Comparison of ENCODE assay signal across 25 cellular contexts in the genomic region with DNA sequence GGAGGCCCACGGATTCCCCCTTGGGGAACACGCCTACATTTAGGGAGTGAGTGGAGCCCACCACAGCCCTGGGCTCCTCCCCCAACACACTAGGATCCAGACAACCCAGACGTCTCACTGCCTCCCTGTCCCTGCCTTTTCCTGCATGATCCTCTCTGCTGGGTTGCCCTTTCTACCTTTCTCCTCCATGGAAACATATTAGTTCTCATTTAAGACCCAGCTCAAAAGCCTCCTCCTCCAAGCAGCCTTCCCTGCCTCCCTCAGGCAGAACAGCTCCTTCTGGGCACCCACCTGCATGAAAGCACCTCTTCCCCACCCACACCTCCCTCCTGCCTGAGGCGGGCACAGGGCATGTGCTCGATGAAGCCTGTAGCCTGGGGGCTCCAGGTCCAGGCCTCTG. TPM values are rescaled to one million over a fixed set of nuclear protein-coding genes. Genes with fewer than 3 reads are reported as not detected.
DNase-seq lines count a peak whose midpoint lies in the region; ATAC-seq and TF ChIP-seq lines count a peak whose summit lies in the region.
"Had no signal": no experiment of that assay in that cellular context is flagged by ENCODE, and none has a peak within 500 bp of the region (broad histone marks: within the 10 kb centered on the region; RNA-seq: fewer than 3 reads in every experiment).

No MANE protein-coding gene starts in this region.

- no peak overlapping the region for H2BK12ac ChIP-seq in mesenchymal stem cell (ENCODE audit: low read length in 2 of 2)

- no peak overlapping the region for H2BK120ac ChIP-seq in mesenchymal stem cell (ENCODE audit: low read depth, low read length)

- H3K9me3 ChIP-seq in BLaER1 treated with 17β-estradiol and CSF1 and Interleukin-3, amounts not matched to agents 10 nM and 100 nM (replicated peaks in 1 of 11): no peaks in the 10 kb centered on the region
- no peaks in the 10 kb centered on the region for H3K9me3 ChIP-seq in NT2/D1 (ENCODE audit: insufficient read depth, low read length)
- H3K9me3 ChIP-seq in mesenchymal stem cell (ENCODE audit: control insufficient read depth, low read length): no peaks in the 10 kb centered on the region
- H3K9me3 ChIP-seq in gastrocnemius medialis: no peaks in the 10 kb centered on the region
- H3K9me3 ChIP-seq in tibial nerve: no peaks in the 10 kb centered on the region
- H3K9me3 ChIP-seq: heart right ventricle, Peyer's patch, spleen, upper lobe of right lung had no signal

- H2BK15ac ChIP-seq in mesenchymal stem cell (ENCODE audit: low read depth, poor library complexity, severe bottlenecking): no peak overlapping the region

- peak overlapping the region; percentile 83 for H2AK5ac ChIP-seq in mesenchymal stem cell (ENCODE audit: low read length, severe bottlenecking)

- H3K4ac ChIP-seq in mesenchymal stem cell (ENCODE audit: low read depth in 1 of 2, low read length in 2 of 2): no peak overlapping the region

- peaks cover 0 to 7% (median 0%) of the 10 kb centered on the region in 11 experiments; a peak in 1 of 22 replicates for H4K20me1 ChIP-seq in BLaER1 treated with 17β-estradiol and CSF1 and Interleukin-3, amounts not matched to agents 10 nM and 100 nM

- TF ChIP-seq EP300 in tibial nerve (IDR thresholded peaks at IDR 0.05): no peak

- H3K14ac ChIP-seq in mesenchymal stem cell (ENCODE audit: low read length in 2 of 2): no peak overlapping the region

- no peak for ATAC-seq in gastrocnemius medialis
- ATAC-seq: left colon, T-helper 17 cell had no signal

- no peak overlapping the region for H3K9ac ChIP-seq in BLaER1 treated with 17β-estradiol and CSF1 and Interleukin-3, amounts not matched to agents 10 nM and 100 nM
- peak overlapping the region; percentile 18 for H3K9ac ChIP-seq in NT2/D1 (ENCODE audit: insufficient read length, low read depth)
- H3K9ac ChIP-seq in mesenchymal stem cell (ENCODE audit: low read length): no peak overlapping the region

- no peak overlapping the region for H4K8ac ChIP-seq in mesenchymal stem cell (ENCODE audit: low read length)

- TF ChIP-seq POLR2A in gastrocnemius medialis (IDR thresholded peaks at IDR 0.05) (no peak), tibial nerve (IDR thresholded peaks at IDR 0.05) (no peak)

- TF ChIP-seq CTCF in gastrocnemius medialis (IDR thresholded peaks at IDR 0.05 in 4 of 5, conservative IDR thresholded peaks at IDR 0.05 in 1 of 5) (no peak), tibial nerve (IDR thresholded peaks at IDR 0.05) (no peak)

- no peak overlapping the region for H3K18ac ChIP-seq in mesenchymal stem cell (ENCODE audit: low read depth in 1 of 2, low read length in 2 of 2)

- H2BK5ac ChIP-seq in mesenchymal stem cell (ENCODE audit: low read depth, low read length, poor library complexity, severe bottlenecking): no peak overlapping the region

- peak overlapping the region in 8 of 11 experiments; percentile 10 to 62 (median 32); a peak in 12 of 22 replicates for H3K4me2 ChIP-seq in BLaER1 treated with 17β-estradiol and CSF1 and Interleukin-3, amounts not matched to agents 10 nM and 100 nM
- no peak overlapping the region for H3K4me2 ChIP-seq in mesenchymal stem cell (ENCODE audit: low read length, poor library complexity, severe bottlenecking)

- no peaks in the 10 kb centered on the region for H3K36me3 ChIP-seq in BLaER1 treated with 17β-estradiol and CSF1 and Interleukin-3, amounts not matched to agents 10 nM and 100 nM
- H3K36me3 ChIP-seq in NT2/D1 (ENCODE audit: insufficient read depth, insufficient read length, low read length) (no peaks in the 10 kb centered on the region), mesenchymal stem cell (ENCODE audit: control insufficient read depth in 1 of 2, insufficient read depth in 2 of 2, low read depth in 1 of 2, low read length in 2 of 2) (peaks cover 8 to 9% of the 10 kb centered on the region in 2 experiments), gastrocnemius medialis (no peaks in the 10 kb centered on the region), tibial nerve (no peaks in the 10 kb centered on the region)
- H3K36me3 ChIP-seq: heart right ventricle, Peyer's patch, spleen, upper lobe of right lung had no signal

- H4K91ac ChIP-seq in mesenchymal stem cell (ENCODE audit: low read length): no peak overlapping the region

- no peak overlapping the region for H3K23ac ChIP-seq in mesenchymal stem cell (ENCODE audit: low read length in 2 of 2)

- no peak overlapping the region for H3K4me3 ChIP-seq in BLaER1 treated with 17β-estradiol and CSF1 and Interleukin-3, amounts not matched to agents 10 nM and 100 nM
- H3K4me3 ChIP-seq in NT2/D1 (ENCODE audit: insufficient read length, low read depth): no peak overlapping the region
- H3K4me3 ChIP-seq in mesenchymal stem cell (ENCODE audit: insufficient read depth in 1 of 2, low read depth in 1 of 2, low read length in 2 of 2): no peak overlapping the region
- H3K4me3 ChIP-seq in gastrocnemius medialis: no peak overlapping the region
- H3K4me3 ChIP-seq in tibial nerve: no peak overlapping the region
- H3K4me3 ChIP-seq: dorsolateral prefrontal cortex, heart right ventricle, Peyer's patch, spleen, upper lobe of right lung had no signal

- H3K4me1 ChIP-seq in BLaER1 treated with 17β-estradiol and CSF1 and Interleukin-3, amounts not matched to agents 10 nM and 100 nM: peaks cover 11 to 25% (median 17%) of the 10 kb centered on the region in 10 experiments
- peaks cover 35% of the 10 kb centered on the region for H3K4me1 ChIP-seq in NT2/D1 (ENCODE audit: insufficient read depth, insufficient read length)
- H3K4me1 ChIP-seq in mesenchymal stem cell (ENCODE audit: control insufficient read depth, insufficient read depth, low read depth, low read length): peaks cover 47% of the 10 kb centered on the region
- no peaks in the 10 kb centered on the region for H3K4me1 ChIP-seq in gastrocnemius medialis
- H3K4me1 ChIP-seq in tibial nerve: peaks cover 0 to 53% (median 24%) of the 10 kb centered on the region in 4 donors
- H3K4me1 ChIP-seq: Peyer's patch had no signal

- H2AFZ ChIP-seq in mesenchymal stem cell (ENCODE audit: low read depth, low read length): no peak overlapping the region

- in situ Hi-C loops in gastrocnemius medialis (cut with MboI; ENCODE audit: low sequenced_read_pairs in 4 of 4): no loop called here

- H3K27ac ChIP-seq in BLaER1 treated with 17β-estradiol and CSF1 and Interleukin-3, amounts not matched to agents 10 nM and 100 nM: no peak overlapping the region
- H3K27ac ChIP-seq in mesenchymal stem cell (ENCODE audit: low read length, poor library complexity, severe bottlenecking): no peak overlapping the region
- no peak overlapping the region for H3K27ac ChIP-seq in gastrocnemius medialis
- peak overlapping the region in 2 of 4 donors; percentile 84 to 90 for H3K27ac ChIP-seq in tibial nerve

- 72% methylated on average over 5 of the region's 5 CpGs for WGBS in mesenchymal stem cell
- WGBS in tibial nerve, 2 donors: 66 to 75% methylated on average over 5 of the region's 5 CpGs

- DNase-seq in NT2/D1 (ENCODE audit: low read depth, low spot score): no peak
- no peak for DNase-seq in mesenchymal stem cell
- DNase-seq in gastrocnemius medialis: no peak
- DNase-seq in HK-2 (ENCODE audit: unreplicated experiment): no peak
- no peak for DNase-seq in tibial nerve (ENCODE audit: low spot score in 2 of 2)
- DNase-seq: activated CD4-positive, alpha-beta T cell treated with anti-CD3 and anti-CD28 coated beads for 48 hours; activated naive CD4-positive, alpha-beta T cell treated with anti-CD3 and anti-CD28 coated beads, Interleukin-2, amount 50 U/mL, for 16 hours; activated T-cell treated with anti-CD3 and anti-CD28 coated beads, Interleukin-2, amount 50 U/mL, for 48 hours; Calu3; heart right ventricle; KBM-7; left colon; naive B cell; NCI-H146; NCI-H510A treated with DMSO at 0.1 percent for 48 hours; spleen; stimulated activated CD4-positive, alpha-beta T cell treated with anti-CD3 and anti-CD28 coated beads, Interleukin-4, amount 100 ng/mL, for 1 hour; stimulated activated naive CD4-positive, alpha-beta T cell treated with Interleukin-2 at 50 U/mL for 16 hours; T-helper 17 cell; upper lobe of right lung had no signal

- intact Hi-C loops in gastrocnemius medialis (cut with DNase I; ENCODE audit: low total_unique reads): no loop called here

- H3K27me3 ChIP-seq in BLaER1 treated with 17β-estradiol and CSF1 and Interleukin-3, amounts not matched to agents 10 nM and 100 nM: no peaks in the 10 kb centered on the region
- H3K27me3 ChIP-seq in NT2/D1 (ENCODE audit: insufficient read depth, insufficient read length) (no peaks in the 10 kb centered on the region), mesenchymal stem cell (ENCODE audit: control insufficient read depth in 1 of 2, insufficient read depth in 1 of 2, low read length in 2 of 2) (no peaks in the 10 kb centered on the region), gastrocnemius medialis (no peaks in the 10 kb centered on the region), tibial nerve (no peaks in the 10 kb centered on the region)
- H3K27me3 ChIP-seq: dorsolateral prefrontal cortex, heart right ventricle, Peyer's patch, spleen, upper lobe of right lung had no signal

- no peaks in the 10 kb centered on the region for H3K79me1 ChIP-seq in mesenchymal stem cell (replicated peaks; ENCODE audit: low read length, poor library complexity, severe bottlenecking)

RNA-seq across cellular contexts. Expression of a gene that starts 10.7 kb away (rescaled TPM):
- 0.25 TPM for polyA plus RNA-seq in mesenchymal stem cell (2013, experiment 1 of 2)
- polyA plus RNA-seq in mesenchymal stem cell (2013, experiment 2 of 2): 0.22 TPM
- total RNA-seq in gastrocnemius medialis (1 to 10 TPM in 1 of 4 donors, under 1 TPM in 3; 0.61 to 1.6 (median 0.81) TPM), tibial nerve (10 to 100 TPM; 26.7 to 57.9 (median 50.2) TPM)
- total RNA-seq: Calu3 had no signal

RNA-seq across cellular contexts. Expression of a gene that starts 25.7 kb away (rescaled TPM):
- polyA plus RNA-seq in mesenchymal stem cell (2013, experiment 1 of 2): 15.5 TPM
- polyA plus RNA-seq in mesenchymal stem cell (2013, experiment 2 of 2): 16.6 TPM
- total RNA-seq in gastrocnemius medialis: 10 to 100 TPM; 46.7 to 67.3 (median 54.0) TPM
- 10 to 100 TPM; 41.0 to 64.3 (median 48.0) TPM for total RNA-seq in tibial nerve

RNA-seq across cellular contexts. Expression of a gene that starts 30.5 kb away (rescaled TPM):
- polyA plus RNA-seq in mesenchymal stem cell (2013, experiment 1 of 2): 0.23 TPM
- 0.29 TPM for polyA plus RNA-seq in mesenchymal stem cell (2013, experiment 2 of 2)
- total RNA-seq in gastrocnemius medialis: not detected
- total RNA-seq in tibial nerve: under 1 TPM in 1 of 4 donors, not detected in 3; 0.90 TPM
- total RNA-seq: Daoy, heart right ventricle, left colon, Peyer's patch, SK-MEL-5, spleen had no signal

RNA-seq across cellular contexts. Expression of a gene that starts 34.9 kb away (rescaled TPM):
- 78.6 TPM for polyA plus RNA-seq in mesenchymal stem cell (2013, experiment 1 of 2)
- 81.9 TPM for polyA plus RNA-seq in mesenchymal stem cell (2013, experiment 2 of 2)
- total RNA-seq in gastrocnemius medialis (10 to 100 TPM; 57.5 to 72.4 (median 63.5) TPM), tibial nerve (10 to 100 TPM; 48.0 to 90.4 (median 69.1) TPM)

RNA-seq across cellular contexts. Expression of a gene that starts 41.6 kb away (rescaled TPM):
- polyA plus RNA-seq in mesenchymal stem cell (2013, experiment 1 of 2): 97.8 TPM
- polyA plus RNA-seq in mesenchymal stem cell (2013, experiment 2 of 2): 97.8 TPM
- total RNA-seq in gastrocnemius medialis (100 to 1,000 TPM; 376 to 967 (median 474) TPM), tibial nerve (100 to 1,000 TPM in 3 of 4 donors, 10 to 100 TPM in 1; 85.0 to 184 (median 121) TPM)

Comparison
In these comparisons a context has a peak if more than half of its experiments do, and no peak if none do; other contexts are left out.
1. RNA of a gene that starts 10.7 kb away (total RNA-seq): 26.7 to 57.9 TPM in tibial nerve; 0.61 to 1.6 TPM in gastrocnemius medialis; every median in the first group is over 10 times any median in the second.